Comparison of ENCODE assay signal across 1 cellular context in the genomic region with DNA sequence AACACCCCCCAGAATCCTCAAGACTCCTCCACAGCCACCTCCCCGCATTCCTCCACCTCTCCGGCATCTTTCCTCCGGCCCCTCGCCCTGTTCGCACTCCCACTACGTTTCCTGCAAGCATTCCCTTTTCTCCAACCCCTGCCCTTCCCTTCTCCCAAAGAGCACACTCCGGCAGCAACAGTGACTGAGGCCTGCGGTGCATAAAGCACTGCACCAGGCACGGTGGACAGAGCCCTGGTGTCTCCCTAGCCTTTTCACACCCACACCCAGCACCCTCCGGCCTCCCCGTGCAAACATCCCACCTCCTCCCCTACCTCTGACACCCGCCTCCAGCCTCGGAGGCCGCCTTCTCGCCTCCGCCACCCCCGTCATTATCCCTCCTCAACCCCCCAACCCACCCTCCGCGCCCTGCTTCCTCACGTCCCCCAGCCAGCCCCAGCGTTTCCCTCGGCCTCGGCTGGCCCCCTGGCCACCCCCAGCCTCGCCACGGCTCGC.
TF ChIP-seq lines count a peak whose summit lies in the region.

No MANE protein-coding gene starts in this region.

TF ChIP-seq in K562, 482 proteins besides CTCF, POLR2A, EP300 and RAD21 (continued from another document):
- TF ChIP-seq, protein P1, sequence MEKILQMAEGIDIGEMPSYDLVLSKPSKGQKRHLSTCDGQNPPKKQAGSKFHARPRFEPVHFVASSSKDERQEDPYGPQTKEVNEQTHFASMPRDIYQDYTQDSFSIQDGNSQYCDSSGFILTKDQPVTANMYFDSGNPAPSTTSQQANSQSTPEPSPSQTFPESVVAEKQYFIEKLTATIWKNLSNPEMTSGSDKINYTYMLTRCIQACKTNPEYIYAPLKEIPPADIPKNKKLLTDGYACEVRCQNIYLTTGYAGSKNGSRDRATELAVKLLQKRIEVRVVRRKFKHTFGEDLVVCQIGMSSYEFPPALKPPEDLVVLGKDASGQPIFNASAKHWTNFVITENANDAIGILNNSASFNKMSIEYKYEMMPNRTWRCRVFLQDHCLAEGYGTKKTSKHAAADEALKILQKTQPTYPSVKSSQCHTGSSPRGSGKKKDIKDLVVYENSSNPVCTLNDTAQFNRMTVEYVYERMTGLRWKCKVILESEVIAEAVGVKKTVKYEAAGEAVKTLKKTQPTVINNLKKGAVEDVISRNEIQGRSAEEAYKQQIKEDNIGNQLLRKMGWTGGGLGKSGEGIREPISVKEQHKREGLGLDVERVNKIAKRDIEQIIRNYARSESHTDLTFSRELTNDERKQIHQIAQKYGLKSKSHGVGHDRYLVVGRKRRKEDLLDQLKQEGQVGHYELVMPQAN (IDR thresholded peaks at IDR 0.05; ENCODE audit: borderline replicate concordance): peak; percentile 51; the same call in 1 of the 2 replicates
- TF ChIP-seq MIER1 (IDR thresholded peaks at IDR 0.05; ENCODE audit: low read depth): no peak
